Comparison of ENCODE assay signal across 1 cellular context in the genomic region with DNA sequence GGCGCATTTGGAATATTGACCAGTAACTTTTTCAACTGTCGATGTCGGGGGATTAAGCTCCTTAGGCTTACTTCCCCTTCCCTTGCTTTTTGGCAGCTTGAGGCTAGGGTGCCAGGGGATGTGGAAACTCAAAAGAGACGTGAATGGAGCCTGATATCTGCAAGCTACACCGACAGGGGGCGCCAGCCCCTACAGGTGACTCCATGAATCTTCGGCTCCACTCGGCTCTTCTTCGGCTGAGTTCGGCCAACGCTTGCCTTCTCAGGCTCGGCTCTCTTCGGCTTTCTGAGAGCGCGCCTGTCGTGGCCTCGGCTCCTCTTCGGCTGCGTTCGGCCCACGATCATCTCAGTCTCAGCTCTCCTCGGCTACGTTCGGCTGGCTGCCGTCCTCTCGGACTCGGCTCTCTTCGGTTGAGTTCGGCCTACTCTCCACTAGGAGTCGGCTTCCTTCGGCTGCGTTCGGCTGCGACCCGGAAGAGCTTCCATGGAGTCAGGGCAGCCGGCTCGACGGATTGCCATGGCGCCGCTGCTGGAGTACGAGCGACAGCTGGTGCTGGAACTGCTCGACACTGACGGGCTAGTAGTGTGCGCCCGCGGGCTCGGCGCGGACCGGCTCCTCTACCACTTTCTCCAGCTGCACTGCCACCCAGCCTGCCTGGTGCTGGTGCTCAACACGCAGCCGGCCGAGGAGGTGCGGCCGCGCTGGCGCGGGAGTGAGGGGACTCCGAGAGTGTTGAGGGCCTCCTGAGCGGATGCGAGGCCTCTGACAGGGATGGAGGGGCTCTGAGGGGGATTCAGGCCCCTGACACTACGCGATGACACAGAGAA.
TF ChIP-seq lines count a peak whose summit lies in the region.

A gene (plus strand): TSS at position 472 of the 827 bp plus-strand sequence. CDS start 12 bp downstream, at position 484.

TF ChIP-seq in A549, 52 proteins besides CTCF, POLR2A, EP300 and RAD21 (continued from another document):
- no peak for TF ChIP-seq TFCP2L1 (CRISPR knock-in tag; IDR thresholded peaks at IDR 0.05)
- TF ChIP-seq FOXS1 (CRISPR knock-in tag; IDR thresholded peaks at IDR 0.05), result no peak
- TF ChIP-seq EHF (CRISPR knock-in tag; IDR thresholded peaks at IDR 0.05), result no peak
- TF ChIP-seq, protein P1, sequence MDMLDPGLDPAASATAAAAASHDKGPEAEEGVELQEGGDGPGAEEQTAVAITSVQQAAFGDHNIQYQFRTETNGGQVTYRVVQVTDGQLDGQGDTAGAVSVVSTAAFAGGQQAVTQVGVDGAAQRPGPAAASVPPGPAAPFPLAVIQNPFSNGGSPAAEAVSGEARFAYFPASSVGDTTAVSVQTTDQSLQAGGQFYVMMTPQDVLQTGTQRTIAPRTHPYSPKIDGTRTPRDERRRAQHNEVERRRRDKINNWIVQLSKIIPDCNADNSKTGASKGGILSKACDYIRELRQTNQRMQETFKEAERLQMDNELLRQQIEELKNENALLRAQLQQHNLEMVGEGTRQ (IDR thresholded peaks at IDR 0.05), result no peak
- TF ChIP-seq RCOR1 (IDR thresholded peaks at IDR 0.05; ENCODE audit: low read depth, low read length), result no peak
- TF ChIP-seq HEYL (CRISPR knock-in tag; IDR thresholded peaks at IDR 0.05), result no peak
- no peak for TF ChIP-seq TP53 (CRISPR knock-in tag; IDR thresholded peaks at IDR 0.05)
- TF ChIP-seq BHLHE40 (IDR thresholded peaks at IDR 0.05; ENCODE audit: low read depth, low read length), result no peak
- TF ChIP-seq, protein P2, sequence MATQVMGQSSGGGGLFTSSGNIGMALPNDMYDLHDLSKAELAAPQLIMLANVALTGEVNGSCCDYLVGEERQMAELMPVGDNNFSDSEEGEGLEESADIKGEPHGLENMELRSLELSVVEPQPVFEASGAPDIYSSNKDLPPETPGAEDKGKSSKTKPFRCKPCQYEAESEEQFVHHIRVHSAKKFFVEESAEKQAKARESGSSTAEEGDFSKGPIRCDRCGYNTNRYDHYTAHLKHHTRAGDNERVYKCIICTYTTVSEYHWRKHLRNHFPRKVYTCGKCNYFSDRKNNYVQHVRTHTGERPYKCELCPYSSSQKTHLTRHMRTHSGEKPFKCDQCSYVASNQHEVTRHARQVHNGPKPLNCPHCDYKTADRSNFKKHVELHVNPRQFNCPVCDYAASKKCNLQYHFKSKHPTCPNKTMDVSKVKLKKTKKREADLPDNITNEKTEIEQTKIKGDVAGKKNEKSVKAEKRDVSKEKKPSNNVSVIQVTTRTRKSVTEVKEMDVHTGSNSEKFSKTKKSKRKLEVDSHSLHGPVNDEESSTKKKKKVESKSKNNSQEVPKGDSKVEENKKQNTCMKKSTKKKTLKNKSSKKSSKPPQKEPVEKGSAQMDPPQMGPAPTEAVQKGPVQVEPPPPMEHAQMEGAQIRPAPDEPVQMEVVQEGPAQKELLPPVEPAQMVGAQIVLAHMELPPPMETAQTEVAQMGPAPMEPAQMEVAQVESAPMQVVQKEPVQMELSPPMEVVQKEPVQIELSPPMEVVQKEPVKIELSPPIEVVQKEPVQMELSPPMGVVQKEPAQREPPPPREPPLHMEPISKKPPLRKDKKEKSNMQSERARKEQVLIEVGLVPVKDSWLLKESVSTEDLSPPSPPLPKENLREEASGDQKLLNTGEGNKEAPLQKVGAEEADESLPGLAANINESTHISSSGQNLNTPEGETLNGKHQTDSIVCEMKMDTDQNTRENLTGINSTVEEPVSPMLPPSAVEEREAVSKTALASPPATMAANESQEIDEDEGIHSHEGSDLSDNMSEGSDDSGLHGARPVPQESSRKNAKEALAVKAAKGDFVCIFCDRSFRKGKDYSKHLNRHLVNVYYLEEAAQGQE (IDR thresholded peaks at IDR 0.05), result no peak
- no peak for TF ChIP-seq CHD2 (IDR thresholded peaks at IDR 0.05; ENCODE audit: low read length, partially characterized antibody)
- no peak for TF ChIP-seq POLR2AphosphoS2 (conservative IDR thresholded peaks at IDR 0.05; ENCODE audit: low read length)
- TF ChIP-seq, protein P3, sequence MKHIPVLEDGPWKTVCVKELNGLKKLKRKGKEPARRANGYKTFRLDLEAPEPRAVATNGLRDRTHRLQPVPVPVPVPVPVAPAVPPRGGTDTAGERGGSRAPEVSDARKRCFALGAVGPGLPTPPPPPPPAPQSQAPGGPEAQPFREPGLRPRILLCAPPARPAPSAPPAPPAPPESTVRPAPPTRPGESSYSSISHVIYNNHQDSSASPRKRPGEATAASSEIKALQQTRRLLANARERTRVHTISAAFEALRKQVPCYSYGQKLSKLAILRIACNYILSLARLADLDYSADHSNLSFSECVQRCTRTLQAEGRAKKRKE (CRISPR knock-in tag; IDR thresholded peaks at IDR 0.05; ENCODE audit: low read depth), result no peak
